ENCODE assay signal across 22 cellular contexts in the genomic region with DNA sequence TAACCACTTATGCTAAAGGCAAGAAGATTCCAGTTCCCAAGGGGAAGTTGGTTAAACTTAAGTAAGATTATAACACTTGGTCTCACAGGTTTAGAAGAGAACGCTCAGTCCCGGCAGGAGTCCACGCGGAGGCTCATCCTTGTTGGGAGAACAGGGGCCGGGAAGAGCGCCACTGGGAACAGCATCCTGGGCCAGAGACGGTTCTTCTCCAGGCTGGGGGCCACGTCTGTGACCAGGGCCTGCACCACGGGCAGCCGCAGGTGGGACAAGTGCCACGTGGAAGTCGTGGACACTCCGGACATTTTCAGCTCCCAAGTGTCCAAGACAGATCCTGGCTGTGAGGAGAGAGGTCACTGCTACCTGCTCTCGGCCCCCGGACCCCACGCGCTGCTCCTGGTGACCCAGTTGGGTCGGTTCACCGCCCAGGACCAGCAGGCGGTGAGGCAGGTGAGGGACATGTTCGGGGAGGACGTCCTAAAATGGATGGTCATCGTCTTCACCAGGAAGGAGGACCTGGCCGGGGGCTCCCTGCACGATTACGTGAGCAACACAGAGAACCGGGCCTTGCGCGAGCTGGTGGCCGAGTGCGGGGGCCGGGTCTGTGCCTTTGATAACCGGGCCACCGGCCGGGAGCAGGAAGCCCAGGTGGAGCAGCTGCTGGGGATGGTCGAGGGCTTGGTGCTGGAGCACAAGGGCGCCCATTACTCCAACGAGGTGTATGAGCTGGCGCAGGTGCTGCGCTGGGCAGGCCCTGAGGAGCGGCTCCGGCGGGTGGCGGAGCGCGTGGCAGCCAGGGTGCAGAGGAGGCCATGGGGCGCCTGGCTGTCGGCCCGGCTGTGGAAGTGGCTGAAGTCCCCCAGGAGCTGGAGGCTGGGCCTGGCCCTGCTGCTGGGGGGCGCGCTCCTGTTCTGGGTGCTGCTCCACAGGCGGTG. TPM values are rescaled to one million over a fixed set of nuclear protein-coding genes. Genes with fewer than 3 reads are reported as not detected.
DNase-seq lines count a peak whose midpoint lies in the region; ATAC-seq and TF ChIP-seq lines count a peak whose summit lies in the region.
"Had no signal": no experiment of that assay in that cellular context is flagged by ENCODE, and none has a peak within 500 bp of the region (broad histone marks: within the 10 kb centered on the region; RNA-seq: fewer than 3 reads in every experiment).

No MANE protein-coding gene starts in this region.

- TF ChIP-seq EP300 in ovary (IDR thresholded peaks at IDR 0.05) = no peak

- no peak for TF ChIP-seq POLR2A in ovary (IDR thresholded peaks at IDR 0.05)

- intact Hi-C loops in Right ventricle myocardium inferior (cut with DNase I) (no loop called here), ovary (cut with DNase I) (no loop called here)

- peaks cover 57% of the 10 kb centered on the region for H3K79me2 ChIP-seq in Loucy (ENCODE audit: insufficient read depth, low read length)

- H3K4me2 ChIP-seq in Loucy (ENCODE audit: low read depth, low read length, poor library complexity, severe bottlenecking) = peak overlapping the region; percentile 84
- H3K4me2 ChIP-seq: neural progenitor cell had no signal

- peaks cover 7% of the 10 kb centered on the region for H3K36me3 Mint-ChIP-seq in stimulated activated memory B cell treated with anti-CD40 and anti-IgM and Interleukin-4, amounts not matched to agents 10 μg/mL and 1 μg/mL and 100 μg/mL, for 72 hours
- H3K36me3 Mint-ChIP-seq: mesothelial cell of epicardium, neural progenitor cell had no signal

- no peaks in the 10 kb centered on the region for H4K20me1 ChIP-seq in Loucy (ENCODE audit: insufficient read depth, low read length, poor library complexity, severe bottlenecking)

- H3K27ac ChIP-seq in right atrium auricular region (no peak overlapping the region), ovary (no peak overlapping the region)
- H3K27ac ChIP-seq: neural progenitor cell, Peyer's patch, SK-N-MC, thyroid gland had no signal

- H3K27ac Mint-ChIP-seq in stimulated activated memory B cell treated with anti-CD40 and anti-IgM and Interleukin-4, amounts not matched to agents 10 μg/mL and 1 μg/mL and 100 μg/mL, for 72 hours = no peak overlapping the region
- H3K27ac Mint-ChIP-seq: IgD-negative memory B cell, mesothelial cell of epicardium, neural progenitor cell had no signal

- H3K4me3 ChIP-seq in right atrium auricular region (no peak overlapping the region), Loucy (ENCODE audit: low read length, poor library complexity, severe bottlenecking) (no peak overlapping the region), ovary (no peak overlapping the region)
- H3K4me3 ChIP-seq: esophagus muscularis mucosa, neural progenitor cell, Peyer's patch, SK-N-MC, thyroid gland had no signal

- no peaks in the 10 kb centered on the region for H3F3A ChIP-seq in Loucy (ENCODE audit: low read depth)

- no peak overlapping the region for H3K9ac ChIP-seq in Loucy (ENCODE audit: low read depth, low read length, poor library complexity, severe bottlenecking)
- H3K9ac ChIP-seq: neural progenitor cell had no signal

- no peak for TF ChIP-seq CTCF in right atrium auricular region (IDR thresholded peaks at IDR 0.05)
- no peak for TF ChIP-seq CTCF in Loucy (conservative IDR thresholded peaks at IDR 0.05; ENCODE audit: low read length)
- no peak for TF ChIP-seq CTCF in ovary (IDR thresholded peaks at IDR 0.05)

- no peaks in the 10 kb centered on the region for H3K9me3 Mint-ChIP-seq in stimulated activated memory B cell treated with anti-CD40 and anti-IgM and Interleukin-4, amounts not matched to agents 10 μg/mL and 1 μg/mL and 100 μg/mL, for 72 hours
- H3K9me3 Mint-ChIP-seq: mesothelial cell of epicardium, neural progenitor cell had no signal

- H3K27me3 ChIP-seq in right atrium auricular region = no peaks in the 10 kb centered on the region
- H3K27me3 ChIP-seq in Loucy (ENCODE audit: insufficient read depth, low read length, poor library complexity, severe bottlenecking) = no peaks in the 10 kb centered on the region
- no peaks in the 10 kb centered on the region for H3K27me3 ChIP-seq in ovary
- H3K27me3 ChIP-seq: Peyer's patch, thyroid gland had no signal

- no peak overlapping the region for H3K4me3 Mint-ChIP-seq in stimulated activated memory B cell treated with anti-CD40 and anti-IgM and Interleukin-4, amounts not matched to agents 10 μg/mL and 1 μg/mL and 100 μg/mL, for 72 hours
- H3K4me3 Mint-ChIP-seq: IgD-negative memory B cell, mesothelial cell of epicardium, neural progenitor cell had no signal

- ATAC-seq in Right ventricle myocardium inferior = no peak
- peak; percentile 34 for ATAC-seq in stimulated activated memory B cell treated with anti-CD40 and anti-IgM and Interleukin-4, amounts not matched to agents 10 μg/mL and 1 μg/mL and 100 μg/mL, for 72 hours
- no peak for ATAC-seq in GM19023 (IDR thresholded peaks at IDR 0.05; ENCODE audit: unreplicated experiment)

- DNase-seq in Right ventricle myocardium inferior (ENCODE audit: missing footprints) (peak; percentile 67), right atrium auricular region (ENCODE audit: low spot score) (no peak), ecto neural progenitor cell (ENCODE audit: low spot score) (peak; percentile 32), DMS153 treated with DMSO at 0.1 percent for 48 hours (lab: John Stamatoyannopoulos, UW; ENCODE audit: unreplicated experiment) (no peak), ovary (no peak)
- DNase-seq: activated CD4-positive, alpha-beta T cell treated with anti-CD3 and anti-CD28 coated beads, Interleukin-2, amount 50 U/mL, for 1 hour; caudate nucleus; COR-L47; NCI-H2029; NCI-H446 treated with DMSO at 0.1 percent for 48 hours; Peyer's patch; stimulated activated CD4-positive, alpha-beta T cell treated with anti-CD3 and anti-CD28 coated beads, Interleukin-12 subunit alpha, Interleukin-12 subunit beta, amount 100 ng/mL, for 4 hours; stimulated activated CD8-positive, alpha-beta memory T cell treated with anti-CD3 and anti-CD28 coated beads, Interleukin-4, amount 100 ng/mL, for 48 hours; thyroid gland had no signal

- peaks cover 9% of the 10 kb centered on the region for H3K36me3 ChIP-seq in right atrium auricular region
- peaks cover 9% of the 10 kb centered on the region; the same call in 1 of the 2 replicates for H3K36me3 ChIP-seq in Loucy (ENCODE audit: insufficient read depth, low read length)
- H3K36me3 ChIP-seq in ovary = no peaks in the 10 kb centered on the region
- H3K36me3 ChIP-seq: neural progenitor cell, thyroid gland had no signal

- whole genome bisulfite sequencing in ovary, 3 donors = 93 to 95% (median 94%) methylated on average over 52 of the region's 52 CpGs

- no peak overlapping the region for H2AFZ ChIP-seq in Loucy (ENCODE audit: low read length)
- H2AFZ ChIP-seq: neural progenitor cell had no signal

- no peaks in the 10 kb centered on the region for H3K9me2 ChIP-seq in Loucy (replicated peaks; ENCODE audit: low read depth, low read length)

- peaks cover 13% of the 10 kb centered on the region for H3K27me3 Mint-ChIP-seq in stimulated activated memory B cell treated with anti-CD40 and anti-IgM and Interleukin-4, amounts not matched to agents 10 μg/mL and 1 μg/mL and 100 μg/mL, for 72 hours

- H3K4me1 ChIP-seq in right atrium auricular region = peaks cover 0 to 18% of the 10 kb centered on the region in 2 donors
- peaks cover 57% of the 10 kb centered on the region for H3K4me1 ChIP-seq in Loucy (ENCODE audit: insufficient read depth, low read length, poor library complexity, severe bottlenecking)
- H3K4me1 ChIP-seq in ovary (ENCODE audit: insufficient read depth) = no peaks in the 10 kb centered on the region
- H3K4me1 ChIP-seq: neural progenitor cell, Peyer's patch had no signal

- peaks cover 17% of the 10 kb centered on the region for H3K4me1 Mint-ChIP-seq in stimulated activated memory B cell treated with anti-CD40 and anti-IgM and Interleukin-4, amounts not matched to agents 10 μg/mL and 1 μg/mL and 100 μg/mL, for 72 hours
- H3K4me1 Mint-ChIP-seq: mesothelial cell of epicardium had no signal

- no peaks in the 10 kb centered on the region for H3K9me3 ChIP-seq in right atrium auricular region
- no peaks in the 10 kb centered on the region for H3K9me3 ChIP-seq in Loucy (ENCODE audit: insufficient read depth, low read depth, low read length)
- H3K9me3 ChIP-seq in ovary = no peaks in the 10 kb centered on the region
- H3K9me3 ChIP-seq: esophagus muscularis mucosa, Peyer's patch, thyroid gland had no signal

RNA-seq across cellular contexts. Expression of a gene that starts 3.8 kb away (rescaled TPM):
- total RNA-seq in Right ventricle myocardium inferior = 5.8 TPM
- 1 to 10 TPM; 5.6 to 8.0 TPM for total RNA-seq in right atrium auricular region
- total RNA-seq in ovary = 1 to 10 TPM in 6 of 7 donors, under 1 TPM in 1; 0.58 to 3.1 (median 1.9) TPM
- 1 to 10 TPM; 5.5 to 6.2 TPM for polyA plus RNA-seq in ovary
- total RNA-seq: mesothelial cell of epicardium had no signal

RNA-seq across cellular contexts. Expression of a gene that starts 17.0 kb away (rescaled TPM):
- 9.0 TPM for total RNA-seq in Right ventricle myocardium inferior
- total RNA-seq in right atrium auricular region = 10 to 100 TPM; 14.5 to 22.2 TPM
- 1 to 10 TPM; 1.7 to 7.9 (median 5.6) TPM for total RNA-seq in ovary
- polyA plus RNA-seq in ovary = 10 to 100 TPM; 19.3 to 39.7 TPM
- total RNA-seq: mesothelial cell of epicardium had no signal

RNA-seq across cellular contexts. Expression of a gene that starts 34.7 kb away (rescaled TPM):
- total RNA-seq in Right ventricle myocardium inferior (6.2 TPM), right atrium auricular region (1 to 10 TPM; 3.8 to 8.3 TPM), ovary (10 to 100 TPM in 3 of 7 donors, 1 to 10 TPM in 4; 6.0 to 13.3 (median 10.0) TPM)
- 10 to 100 TPM; 14.4 to 19.4 TPM for polyA plus RNA-seq in ovary
- total RNA-seq: mesothelial cell of epicardium had no signal

Comparison
In these comparisons a context has a peak if more than half of its experiments do, and no peak if none do; other contexts are left out.
1. DNase-seq: peak in Right ventricle myocardium inferior (single experiment) and ecto neural progenitor cell (single experiment); none in right atrium auricular region (single experiment), DMS153 treated with DMSO at 0.1 percent for 48 hours (single experiment) and ovary (0 of 5).